Comparison of ENCODE assay signal across 14 cellular contexts in genomic region chr15:89781055-89781454, GRCh38. TPM values are rescaled to one million over a fixed set of nuclear protein-coding genes. Genes with fewer than 3 reads are reported as not detected.
DNase-seq lines count a peak whose midpoint lies in the region; ATAC-seq lines count a peak whose summit lies in the region.
"Had no signal": no experiment of that assay in that cellular context is flagged by ENCODE, and none has a peak within 500 bp of the region (broad histone marks: within the 10 kb centered on the region; RNA-seq: fewer than 3 reads in every experiment).

No MANE protein-coding gene starts in this region.

- H3K4me1 Mint-ChIP-seq in T-helper 17 cell, result peaks cover 4% of the 10 kb centered on the region
- H3K4me1 Mint-ChIP-seq in naive B cell, result peaks cover 5 to 14% (median 13%) of the 10 kb centered on the region in 3 donors

- peak; percentile 31 for ATAC-seq in HG02798 (IDR thresholded peaks at IDR 0.05; ENCODE audit: poor library complexity, unreplicated experiment)
- ATAC-seq in T-helper 17 cell, result peak; percentile 68
- ATAC-seq in naive B cell (ENCODE audit: low read depth in 2 of 2), result peak; percentile 48 to 50
- no peak for ATAC-seq in HG03354 (IDR thresholded peaks at IDR 0.05; ENCODE audit: poor library complexity, severe bottlenecking, unreplicated experiment)
- ATAC-seq in HG02588 (IDR thresholded peaks at IDR 0.05; ENCODE audit: unreplicated experiment), result no peak
- no peak for ATAC-seq in HG02870 (IDR thresholded peaks at IDR 0.05; ENCODE audit: unreplicated experiment)
- ATAC-seq: body of pancreas, gastroesophageal sphincter had no signal

- H3K9me3 Mint-ChIP-seq in naive B cell, result peaks cover 0 to 4% (median 0%) of the 10 kb centered on the region in 7 donors

- H3K36me3 Mint-ChIP-seq in T-helper 17 cell (ENCODE audit: low read depth), result no peaks in the 10 kb centered on the region
- no peaks in the 10 kb centered on the region for H3K36me3 Mint-ChIP-seq in naive B cell

- no peak overlapping the region for H3K4me3 Mint-ChIP-seq in T-helper 17 cell
- peak overlapping the region in 2 of 8 donors; percentile 23 to 47 for H3K4me3 Mint-ChIP-seq in naive B cell

- H3K9me3 ChIP-seq in T-helper 17 cell (ENCODE audit: control insufficient read depth, low read length, poor library complexity, severe bottlenecking), result no peaks in the 10 kb centered on the region
- H3K9me3 ChIP-seq: body of pancreas, gastroesophageal sphincter had no signal

- DNase-seq in ELR (ENCODE audit: low read depth), result peak; percentile 49
- DNase-seq in T-helper 17 cell, result no peak
- DNase-seq in naive B cell, result no peak
- no peak for DNase-seq in NCI-H446 treated with DMSO at 0.1 percent for 48 hours (lab: John Stamatoyannopoulos, UW)
- DNase-seq: activated CD4-positive, CD25-positive, alpha-beta regulatory T cell treated with anti-CD3 and anti-CD28 coated beads, Interleukin-2, amount 50 U/mL, for 72 hours; body of pancreas; GOT3; mesenchymal stem cell; NCI-H526 treated with DMSO at 0.1 percent for 48 hours had no signal

- no peak overlapping the region for H3K27ac Mint-ChIP-seq in T-helper 17 cell
- H3K27ac Mint-ChIP-seq in naive B cell, result peak overlapping the region in 1 of 6 donors; percentile 2

- peaks cover 44% of the 10 kb centered on the region for H3K27me3 Mint-ChIP-seq in T-helper 17 cell
- H3K27me3 Mint-ChIP-seq in naive B cell, result peaks cover 16 to 31% (median 17%) of the 10 kb centered on the region in 3 donors

RNA-seq across cellular contexts. Expression of gene MESP2, which starts 4.9 kb away (rescaled TPM):
- not detected for total RNA-seq in T-helper 17 cell
- polyA plus RNA-seq in naive B cell (ENCODE audit: low read depth in 6 of 6), result not detected
- total RNA-seq: gastroesophageal sphincter had no signal

RNA-seq across cellular contexts. Expression of gene MESP1, which starts 30.0 kb away (rescaled TPM):
- not detected for total RNA-seq in T-helper 17 cell
- under 1 TPM in 4 of 6 donors, not detected in 2; 0.28 to 0.71 (median 0.50) TPM for polyA plus RNA-seq in naive B cell (ENCODE audit: low read depth in 6 of 6)

RNA-seq across cellular contexts. Expression of gene ANPEP, which starts 33.6 kb away (rescaled TPM):
- total RNA-seq in T-helper 17 cell, result 1 to 10 TPM; 3.4 to 8.9 TPM
- polyA plus RNA-seq in naive B cell (ENCODE audit: low read depth in 6 of 6), result under 1 TPM in 5 of 6 donors, not detected in 1; 0.13 to 0.62 (median 0.28) TPM

Comparison
In these comparisons a context has a peak if more than half of its experiments do, and no peak if none do; other contexts are left out.
1. ATAC-seq: peak in HG02798 (single experiment), T-helper 17 cell (single experiment) and naive B cell (2 of 2); none in HG03354 (single experiment), HG02588 (single experiment) and HG02870 (single experiment).